Comparison of ENCODE assay signal across 13 cellular contexts in the genomic region with DNA sequence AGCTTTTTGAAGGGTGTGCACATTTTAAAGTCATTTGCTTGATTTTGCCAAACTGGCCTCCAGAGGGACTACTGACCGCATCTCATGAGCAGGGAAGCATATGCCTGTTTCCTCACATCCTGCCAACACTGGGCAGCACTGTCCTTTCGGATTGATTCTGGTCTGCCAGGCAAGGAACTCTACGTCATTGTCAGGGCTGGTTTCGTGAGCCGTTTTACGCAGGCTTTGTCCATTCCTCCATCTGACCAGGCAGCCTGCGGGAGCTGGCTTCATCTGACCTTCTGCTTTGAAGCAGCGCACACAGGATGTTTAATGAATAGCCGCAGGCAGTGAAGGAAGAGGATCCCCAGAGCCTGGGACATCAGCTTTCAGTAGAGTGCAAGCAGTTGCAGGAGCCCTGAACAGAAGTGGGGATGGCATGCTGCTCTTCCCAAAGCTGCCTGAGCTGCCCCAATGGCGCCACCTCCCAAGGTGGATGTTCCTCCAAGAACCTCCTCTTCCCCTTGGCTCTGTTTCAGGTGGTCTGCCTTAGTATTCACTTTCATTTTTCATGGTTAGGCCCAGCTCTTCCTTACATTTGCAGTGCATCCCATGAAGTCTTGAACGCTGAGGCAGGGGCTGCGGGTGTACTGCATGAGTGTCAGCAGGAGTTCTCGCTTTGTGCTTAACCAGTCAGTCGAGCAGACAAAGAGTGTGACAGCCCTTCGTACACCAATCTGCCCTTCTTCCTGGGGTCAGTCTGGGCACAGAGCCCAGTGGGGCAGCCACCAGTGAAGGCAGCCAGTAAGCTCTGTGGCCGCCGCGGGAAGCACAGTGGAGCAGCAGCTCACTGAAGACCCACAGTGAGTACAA. TPM values are rescaled to one million over a fixed set of nuclear protein-coding genes. Genes with fewer than 3 reads are reported as not detected.
DNase-seq lines count a peak whose midpoint lies in the region; ATAC-seq, FAIRE-seq and TF ChIP-seq lines count a peak whose summit lies in the region.
"Had no signal": no experiment of that assay in that cellular context is flagged by ENCODE, and none has a peak within 500 bp of the region (broad histone marks: within the 10 kb centered on the region; RNA-seq: fewer than 3 reads in every experiment).

No MANE protein-coding gene starts in this region.

- ATAC-seq in K562, result no peak
- ATAC-seq in GM21576 (IDR thresholded peaks at IDR 0.05; ENCODE audit: unreplicated experiment), result no peak
- ATAC-seq: activated CD8-positive, alpha-beta T cell treated with anti-CD3 and anti-CD28 coated beads, Interleukin-2, amount 10 ng/mL, durations not matched to agents 7 days and 5 days had no signal

- no peaks in the 10 kb centered on the region for H4K20me1 ChIP-seq in K562 (replicated peaks; ENCODE audit: control insufficient read depth, insufficient read depth, low read length)

- no peaks in the 10 kb centered on the region for H3K9me1 ChIP-seq in K562 (ENCODE audit: control insufficient read depth, insufficient read depth, low read length)

- WGBS in K562 (ENCODE audit: insufficient coverage, low coverage, missing lambda C conversion rate), result 94% methylated on average over 13 of the region's 18 CpGs

- POLR2A ChIA-PET in K562 (lab: Yijun Ruan, JAX), result interaction anchor here (1.1 to 1.6 kb wide), 2 partner anchors 19 to 21 kb away, joined by 3 to 5 read pairs; no protein-coding TSS in a partner anchor

- intact Hi-C loops in K562 (cut with micrococcal nuclease), result no loop called here

- H2AFZ ChIP-seq in K562 (ENCODE audit: low read depth, low read length), result no peak overlapping the region

- peaks cover 65 to 72% of the 10 kb centered on the region in 2 donors for H3K4me1 Mint-ChIP-seq in immature natural killer cell

- H3K9ac ChIP-seq in K562 (ENCODE audit: insufficient read depth in 1 of 2, low read depth in 2 of 2, low read length in 2 of 2), result no peak overlapping the region

- CTCF ChIA-PET in K562 (lab: Yijun Ruan, JAX; ENCODE audit: low intra/inter-chr PET ratio), result no interaction called here

- H3K4me2 ChIP-seq in K562 (ENCODE audit: insufficient read depth, low read length), result no peak overlapping the region; the same call in 1 of the 2 replicates

- no peak overlapping the region for H3K4me3 ChIP-seq in K562
- H3K4me3 ChIP-seq: SJSA1 had no signal

- peaks cover 29% of the 10 kb centered on the region for H3K79me2 ChIP-seq in K562 (ENCODE audit: control insufficient read depth, insufficient read depth, low read length)

- H3K9me3 ChIP-seq in K562 (replicated peaks; ENCODE audit: control insufficient read depth, insufficient read depth, low read depth, low read length), result peaks cover 9% of the 10 kb centered on the region; the same call in 1 of the 2 replicates
- H3K9me3 ChIP-seq: SJSA1 had no signal

- H3K4me3 Mint-ChIP-seq in immature natural killer cell, result peak overlapping the region in 4 of 5 donors; percentile 3 to 52 (median 26)
- H3K4me3 Mint-ChIP-seq: activated CD8-positive, alpha-beta T cell treated with anti-CD3 and anti-CD28 coated beads, Interleukin-2, amount 10 ng/mL, durations not matched to agents 7 days and 5 days had no signal

- TF ChIP-seq EP300 in K562 (IDR thresholded peaks at IDR 0.05; ENCODE audit: low read length), result no peak

- H3K27ac ChIP-seq in K562 (ENCODE audit: extremely low read depth, low read depth, low read length), result peak overlapping the region; percentile 18; the same call in 1 of the 3 replicates
- H3K27ac ChIP-seq: SJSA1 had no signal

- FAIRE-seq in K562 (lab: Jason Lieb, UNC) (no peak), frontal cortex (lab: Jason Lieb, UNC) (no peak)

- DNase-seq in NCI-H748 (lab: John Stamatoyannopoulos, UW; ENCODE audit: unreplicated experiment) (peak; percentile 63), NCI-H748 treated with DMSO at 0.1 percent for 48 hours (lab: John Stamatoyannopoulos, UW) (no peak), K562 (ENCODE audit: extremely low read depth in 1 of 4, low spot score in 3 of 4) (no peak), immature natural killer cell (no peak), stromal cell of bone marrow (ENCODE audit: low read depth) (peak; percentile 18), frontal cortex (ENCODE audit: low spot score in 2 of 2) (no peak), NCI-H510A treated with DMSO at 0.1 percent for 48 hours (lab: John Stamatoyannopoulos, UW) (no peak)
- DNase-seq: 8988T; activated CD8-positive, alpha-beta T cell treated with anti-CD3 and anti-CD28 coated beads, Interleukin-2, amount 10 ng/mL, durations not matched to agents 7 days and 5 days; NCI-H1930; occipital lobe had no signal

- peaks cover 0 to 2% (median 0%) of the 10 kb centered on the region in 6 donors for H3K9me3 Mint-ChIP-seq in immature natural killer cell

- H3K27me3 Mint-ChIP-seq in immature natural killer cell (ENCODE audit: low read depth in 3 of 3), result peaks cover 0 to 8% (median 0%) of the 10 kb centered on the region in 3 donors

- H3K4me1 ChIP-seq in K562 (replicated peaks in 1 of 2; ENCODE audit: control insufficient read depth in 2 of 2, insufficient read depth in 2 of 2, low read length in 2 of 2), result peaks cover 63 to 74% of the 10 kb centered on the region in 2 experiments
- H3K4me1 ChIP-seq: SJSA1 had no signal

- in situ Hi-C loops in K562 (cut with MboI), result no loop called here

- peaks cover 7% of the 10 kb centered on the region; the same call in 2 of the 3 replicates for H3K36me3 ChIP-seq in K562 (ENCODE audit: control insufficient read depth, insufficient read depth, low read length)
- H3K36me3 ChIP-seq: SJSA1 had no signal

- TF ChIP-seq CTCF in K562 (IDR thresholded peaks at IDR 0.05 in 2 of 3, conservative IDR thresholded peaks at IDR 0.05 in 1 of 3; ENCODE audit: insufficient read depth in 2 of 3, low read depth in 1 of 3, low read length in 3 of 3), result no peak

- no TSS peak for BruUV-seq in K562 (replicated peaks; lab: Mats Ljungman, UMichigan)

- no peak for TF ChIP-seq POLR2A in K562 (conservative IDR thresholded peaks at IDR 0.05)

- H3K36me3 Mint-ChIP-seq in immature natural killer cell, result peaks cover 0 to 15% (median 4%) of the 10 kb centered on the region in 3 donors

- peak overlapping the region; percentile 40 to 82 (median 72) for H3K27ac Mint-ChIP-seq in immature natural killer cell
- H3K27ac Mint-ChIP-seq: activated CD8-positive, alpha-beta T cell treated with anti-CD3 and anti-CD28 coated beads, Interleukin-2, amount 10 ng/mL, durations not matched to agents 7 days and 5 days had no signal

- H3K27me3 ChIP-seq in K562 (ENCODE audit: control insufficient read depth in 2 of 2, insufficient read depth in 2 of 2, low read length in 2 of 2), result no peaks in the 10 kb centered on the region

- no peak for TF ChIP-seq RAD21 in K562 (CRISPR knock-in tag; conservative IDR thresholded peaks at IDR 0.05 in 1 of 2, IDR thresholded peaks at IDR 0.05 in 1 of 2)

TF ChIP-seq in K562, 482 proteins besides CTCF, POLR2A, EP300 and RAD21 (continues in another document):
- TF ChIP-seq ZNF274 (IDR thresholded peaks at IDR 0.05; ENCODE audit: borderline replicate concordance, low read depth, low read length), result peak; percentile 69; the same call in 1 of the 2 replicates

RNA-seq across cellular contexts. Expression of a gene that starts 46.5 kb away (rescaled TPM):
- 229 and 466 TPM in 2 replicates for total RNA-seq in K562 (2011; cell fraction: chromatin; rRNA removed; ENCODE audit: low replicate concordance)
- total RNA-seq in K562 (2011; cell fraction: nucleolus; rRNA removed), result 309 and 326 TPM in 2 replicates
- 244 and 282 TPM in 2 replicates for total RNA-seq in K562 (2011; cell fraction: nucleoplasm; rRNA removed)
- total RNA-seq in K562 (2014; rRNA removed) (28.8 and 35.6 TPM in 2 replicates), K562 (2014; rRNA removed; fragmentation: Illumina TruSeq; extraction: Trizol) (7.3 and 9.5 TPM in 2 replicates), K562 (2015; rRNA removed; fragmentation: Illumina TruSeq; extraction: Trizol) (23.9 and 24.6 TPM in 2 replicates), K562 (2021) (45.2 and 54.4 TPM in 2 replicates), frontal cortex (52.6 TPM)
- polyA plus RNA-seq in K562 (2011; rRNA removed) (59.7 and 110 TPM in 2 replicates), K562 (2014; fragmentation: Illumina TruSeq; extraction: Trizol) (21.8 and 29.4 TPM in 2 replicates), K562 (2014; fragmentation: Nextera tagmentation; extraction: Ambion mirVana) (under 1 TPM; 0.32 to 0.89 TPM), K562 (2014; rRNA removed) (35.5 and 36.2 TPM in 2 replicates), immature natural killer cell (10 to 100 TPM in 1 of 3 donors, 1 to 10 TPM in 2; 3.1 to 11.5 (median 4.8) TPM)
- polyA plus RNA-seq in K562 (2011; cell fraction: cytosol; rRNA removed), result 50.2 and 68.3 TPM in 2 replicates
- polyA plus RNA-seq in K562 (2011; cell fraction: nucleus; rRNA removed), result 313 and 392 TPM in 2 replicates
- 39.1 and 59.5 TPM in 2 replicates for polyA plus RNA-seq in K562 (2012)
- 56.4 and 73.7 TPM in 2 replicates for polyA minus RNA-seq in K562 (2011; rRNA and poly(A)+ RNA removed)
- polyA minus RNA-seq in K562 (2011; cell fraction: cytosol; rRNA and poly(A)+ RNA removed), result 58.2 and 59.2 TPM in 2 replicates
- polyA minus RNA-seq in K562 (2011; cell fraction: nucleus; rRNA and poly(A)+ RNA removed), result 58.7 and 72.1 TPM in 2 replicates

RNA-seq across cellular contexts. Expression of a gene that starts 58.6 kb away (rescaled TPM):
- total RNA-seq in K562 (2011; cell fraction: chromatin; rRNA removed; ENCODE audit: low replicate concordance), result 39.7 and 71.7 TPM in 2 replicates
- total RNA-seq in K562 (2011; cell fraction: nucleolus; rRNA removed), result 42.2 and 44.1 TPM in 2 replicates
- total RNA-seq in K562 (2011; cell fraction: nucleoplasm; rRNA removed), result 34.4 and 37.9 TPM in 2 replicates
- total RNA-seq in K562 (2014; rRNA removed), result 33.1 and 50.4 TPM in 2 replicates
- total RNA-seq in K562 (2014; rRNA removed; fragmentation: Illumina TruSeq; extraction: Trizol), result 5.7 and 8.2 TPM in 2 replicates
- 21.2 and 21.9 TPM in 2 replicates for total RNA-seq in K562 (2015; rRNA removed; fragmentation: Illumina TruSeq; extraction: Trizol)
- 29.8 and 31.2 TPM in 2 replicates for total RNA-seq in K562 (2021)
- 23.8 and 33.3 TPM in 2 replicates for polyA plus RNA-seq in K562 (2011; rRNA removed)
- 27.1 and 60.5 TPM in 2 replicates for polyA plus RNA-seq in K562 (2011; cell fraction: cytosol; rRNA removed)
- 58.3 and 92.0 TPM in 2 replicates for polyA plus RNA-seq in K562 (2011; cell fraction: nucleus; rRNA removed)
- 28.4 and 31.7 TPM in 2 replicates for polyA plus RNA-seq in K562 (2012)
- 15.0 and 22.7 TPM in 2 replicates for polyA plus RNA-seq in K562 (2014; fragmentation: Illumina TruSeq; extraction: Trizol)
- 10 to 100 TPM; 16.7 to 26.0 TPM for polyA plus RNA-seq in K562 (2014; fragmentation: Nextera tagmentation; extraction: Ambion mirVana)
- polyA plus RNA-seq in K562 (2014; rRNA removed), result 28.1 and 48.3 TPM in 2 replicates
- polyA minus RNA-seq in K562 (2011; rRNA and poly(A)+ RNA removed), result 6.6 and 8.9 TPM in 2 replicates
- polyA minus RNA-seq in K562 (2011; cell fraction: cytosol; rRNA and poly(A)+ RNA removed), result 7.1 and 9.9 TPM in 2 replicates
- polyA minus RNA-seq in K562 (2011; cell fraction: nucleus; rRNA and poly(A)+ RNA removed), result 15.1 and 21.2 TPM in 2 replicates
- polyA plus RNA-seq in immature natural killer cell, result 10 to 100 TPM; 27.0 to 68.3 (median 41.2) TPM
- 5.7 TPM for total RNA-seq in frontal cortex

Comparison
In these comparisons a context has a peak if more than half of its experiments do, and no peak if none do; other contexts are left out.
1. DNase-seq: peak in NCI-H748 (single experiment) and stromal cell of bone marrow (single experiment); none in NCI-H748 treated with DMSO at 0.1 percent for 48 hours (single experiment), K562 (0 of 4), immature natural killer cell (0 of 3), frontal cortex (0 of 2) and NCI-H510A treated with DMSO at 0.1 percent for 48 hours (single experiment).